18 cellular contexts compared by ENCODE assay signal in genomic region chr9:128242124-128242523, GRCh38. TPM values are rescaled to one million over a fixed set of nuclear protein-coding genes. Genes with fewer than 3 reads are reported as not detected.
DNase-seq lines count a peak whose midpoint lies in the region; ATAC-seq and TF ChIP-seq lines count a peak whose summit lies in the region.
"Had no signal": no experiment of that assay in that cellular context is flagged by ENCODE, and none has a peak within 500 bp of the region (broad histone marks: within the 10 kb centered on the region; RNA-seq: fewer than 3 reads in every experiment).

No MANE protein-coding gene starts in this region.

- no peak for DNase-seq in left ventricle myocardium inferior
- DNase-seq in right cardiac atrium, result no peak
- no peak for DNase-seq in sigmoid colon
- no peak for DNase-seq in uterus
- DNase-seq in GM19238 (ENCODE audit: insufficient read length, low spot score), result no peak
- DNase-seq: DMS79 treated with DMSO at 0.1 percent for 48 hours, KG1, NCI-H1436, NCI-H2029 treated with DMSO at 0.1 percent for 48 hours, NCI-H2171 treated with DMSO at 0.1 percent for 48 hours, NCI-H510A, NCI-H774, RPMI8226 had no signal

- peak overlapping the region; percentile 79 for H3K27ac ChIP-seq in left ventricle myocardium inferior (replicated peaks)
- H3K27ac ChIP-seq in right cardiac atrium (ENCODE audit: low read length), result no peak overlapping the region
- H3K27ac ChIP-seq in gastroesophageal sphincter, result peak overlapping the region in 3 of 4 donors; percentile 72 to 81 (median 73)
- H3K27ac ChIP-seq in sigmoid colon, result peak overlapping the region in 3 of 4 donors; percentile 52 to 78 (median 62)
- H3K27ac ChIP-seq in uterus, result peak overlapping the region; percentile 85
- H3K27ac ChIP-seq: BLaER1 treated with 17β-estradiol and CSF1 and Interleukin-3, amounts not matched to agents 10 nM and 100 nM had no signal

- no peaks in the 10 kb centered on the region for H3K9me3 ChIP-seq in left ventricle myocardium inferior (replicated peaks)
- no peaks in the 10 kb centered on the region for H3K9me3 ChIP-seq in right cardiac atrium (ENCODE audit: control insufficient read depth, low read length)
- no peaks in the 10 kb centered on the region for H3K9me3 ChIP-seq in gastroesophageal sphincter
- no peaks in the 10 kb centered on the region for H3K9me3 ChIP-seq in sigmoid colon
- H3K9me3 ChIP-seq in uterus, result no peaks in the 10 kb centered on the region
- H3K9me3 ChIP-seq: BLaER1 treated with 17β-estradiol and CSF1 and Interleukin-3, amounts not matched to agents 10 nM and 100 nM had no signal

- intact Hi-C loops in left ventricle myocardium inferior (cut with micrococcal nuclease) (no loop called here), right cardiac atrium (cut with DNase I) (no loop called here), sigmoid colon (cut with DNase I) (no loop called here), uterus (cut with DNase I; ENCODE audit: low total_unique reads) (no loop called here)

- H3K36me3 ChIP-seq in left ventricle myocardium inferior (no peaks in the 10 kb centered on the region), gastroesophageal sphincter (no peaks in the 10 kb centered on the region), sigmoid colon (no peaks in the 10 kb centered on the region), uterus (no peaks in the 10 kb centered on the region)
- H3K36me3 ChIP-seq: BLaER1 treated with 17β-estradiol and CSF1 and Interleukin-3, amounts not matched to agents 10 nM and 100 nM had no signal

- ATAC-seq in right cardiac atrium (no peak), gastroesophageal sphincter (no peak), HG02759 (IDR thresholded peaks at IDR 0.05; ENCODE audit: unreplicated experiment) (no peak), GM19395 (IDR thresholded peaks at IDR 0.05; ENCODE audit: unreplicated experiment) (no peak)
- ATAC-seq: HCT116 had no signal

- no peak for TF ChIP-seq EP300 in gastroesophageal sphincter (IDR thresholded peaks at IDR 0.05)
- no peak for TF ChIP-seq EP300 in sigmoid colon (IDR thresholded peaks at IDR 0.05)

- no peak for TF ChIP-seq CTCF in left ventricle myocardium inferior (IDR thresholded peaks at IDR 0.05; ENCODE audit: borderline replicate concordance)
- TF ChIP-seq CTCF in gastroesophageal sphincter (IDR thresholded peaks at IDR 0.05), result no peak
- TF ChIP-seq CTCF in sigmoid colon (IDR thresholded peaks at IDR 0.05), result no peak
- TF ChIP-seq CTCF in uterus (IDR thresholded peaks at IDR 0.05), result no peak

- no peak overlapping the region for H3K4me3 ChIP-seq in left ventricle myocardium inferior
- no peak overlapping the region for H3K4me3 ChIP-seq in right cardiac atrium (ENCODE audit: low read length)
- no peak overlapping the region for H3K4me3 ChIP-seq in gastroesophageal sphincter
- H3K4me3 ChIP-seq in sigmoid colon, result no peak overlapping the region
- H3K4me3 ChIP-seq in uterus, result no peak overlapping the region
- H3K4me3 ChIP-seq: BLaER1 treated with 17β-estradiol and CSF1 and Interleukin-3, amounts not matched to agents 10 nM and 100 nM had no signal

- TF ChIP-seq POLR2A in gastroesophageal sphincter (IDR thresholded peaks at IDR 0.05), result no peak
- no peak for TF ChIP-seq POLR2A in sigmoid colon (IDR thresholded peaks at IDR 0.05)
- no peak for TF ChIP-seq POLR2A in uterus (IDR thresholded peaks at IDR 0.05)

- 86% methylated on average over 4 of the region's 4 CpGs for WGBS in right cardiac atrium
- no CpG with 5 or more reads among the region's 4 CpGs for WGBS in gastroesophageal sphincter (ENCODE audit: low coverage in 1 of 2), 2 donors
- 78 to 85% methylated on average over 4 of the region's 4 CpGs for WGBS in sigmoid colon, 2 donors

- peaks cover 28% of the 10 kb centered on the region for H3K4me1 ChIP-seq in left ventricle myocardium inferior
- peaks cover 7% of the 10 kb centered on the region for H3K4me1 ChIP-seq in right cardiac atrium (ENCODE audit: control insufficient read depth, insufficient read depth, low read length)
- H3K4me1 ChIP-seq in gastroesophageal sphincter, result peaks cover 0 to 21% (median 12%) of the 10 kb centered on the region in 3 donors
- peaks cover 0 to 15% (median 12%) of the 10 kb centered on the region in 4 donors for H3K4me1 ChIP-seq in sigmoid colon
- no peaks in the 10 kb centered on the region for H3K4me1 ChIP-seq in uterus

- H3K27me3 ChIP-seq in left ventricle myocardium inferior (ENCODE audit: low read depth), result no peaks in the 10 kb centered on the region
- H3K27me3 ChIP-seq in right cardiac atrium (ENCODE audit: control insufficient read depth, insufficient read depth), result no peaks in the 10 kb centered on the region
- H3K27me3 ChIP-seq in gastroesophageal sphincter, result peaks cover 16% of the 10 kb centered on the region
- peaks cover 0 to 16% (median 6%) of the 10 kb centered on the region in 3 donors for H3K27me3 ChIP-seq in sigmoid colon
- no peaks in the 10 kb centered on the region for H3K27me3 ChIP-seq in uterus
- H3K27me3 ChIP-seq: BLaER1 treated with 17β-estradiol and CSF1 and Interleukin-3, amounts not matched to agents 10 nM and 100 nM had no signal

RNA-seq across cellular contexts. Expression of gene GOLGA2, which starts 33.7 kb away (rescaled TPM):
- total RNA-seq in left ventricle myocardium inferior (86.9 TPM), right cardiac atrium (100 to 1,000 TPM in 2 of 4 donors, 10 to 100 TPM in 2; 85.6 to 124 (median 101) TPM), gastroesophageal sphincter (100 to 1,000 TPM in 1 of 4 donors, 10 to 100 TPM in 3; 71.1 to 130 (median 83.1) TPM), sigmoid colon (100 to 1,000 TPM in 1 of 4 donors, 10 to 100 TPM in 3; 76.0 to 104 (median 86.5) TPM), uterus (100 to 1,000 TPM in 2 of 4 donors, 10 to 100 TPM in 2; 18.4 to 174 (median 89.9) TPM)
- polyA plus RNA-seq in right cardiac atrium (84.2 TPM), sigmoid colon (10 to 100 TPM; 48.1 to 82.7 (median 50.5) TPM)

RNA-seq across cellular contexts. Expression of gene SWI5, which starts 34.0 kb away (rescaled TPM):
- 16.2 TPM for total RNA-seq in left ventricle myocardium inferior
- 10 to 100 TPM; 18.7 to 22.3 (median 20.5) TPM for total RNA-seq in right cardiac atrium
- 33.7 TPM for polyA plus RNA-seq in right cardiac atrium
- 10 to 100 TPM; 18.2 to 27.5 (median 24.5) TPM for total RNA-seq in gastroesophageal sphincter
- total RNA-seq in sigmoid colon, result 10 to 100 TPM; 18.0 to 35.7 (median 23.4) TPM
- polyA plus RNA-seq in sigmoid colon, result 10 to 100 TPM; 23.4 to 27.3 (median 24.1) TPM
- 10 to 100 TPM; 10.3 to 86.1 (median 19.3) TPM for total RNA-seq in uterus

RNA-seq across cellular contexts. Expression of gene DNM1, which starts 38.9 kb away (rescaled TPM):
- total RNA-seq in left ventricle myocardium inferior (4.9 TPM), right cardiac atrium (1 to 10 TPM; 4.4 to 7.4 (median 5.8) TPM), gastroesophageal sphincter (10 to 100 TPM in 2 of 4 donors, 1 to 10 TPM in 2; 8.6 to 22.3 (median 14.4) TPM), sigmoid colon (10 to 100 TPM in 2 of 4 donors, 1 to 10 TPM in 2; 7.7 to 40.2 (median 12.9) TPM), uterus (10 to 100 TPM in 3 of 4 donors, 1 to 10 TPM in 1; 5.0 to 71.5 (median 31.0) TPM)
- polyA plus RNA-seq in right cardiac atrium (6.0 TPM), sigmoid colon (1 to 10 TPM in 2 of 3 donors, under 1 TPM in 1; 0.46 to 9.3 (median 1.2) TPM)

RNA-seq across cellular contexts. Expression of gene CIZ1, which starts 50.8 kb away (rescaled TPM):
- 74.9 TPM for total RNA-seq in left ventricle myocardium inferior
- total RNA-seq in right cardiac atrium, result 10 to 100 TPM; 75.9 to 81.5 (median 81.0) TPM
- polyA plus RNA-seq in right cardiac atrium, result 39.0 TPM
- total RNA-seq in gastroesophageal sphincter, result 10 to 100 TPM; 41.7 to 83.9 (median 58.1) TPM
- total RNA-seq in sigmoid colon, result 100 to 1,000 TPM in 1 of 4 donors, 10 to 100 TPM in 3; 60.2 to 116 (median 68.5) TPM
- polyA plus RNA-seq in sigmoid colon, result 10 to 100 TPM; 25.7 to 58.3 (median 46.8) TPM
- total RNA-seq in uterus, result 100 to 1,000 TPM in 1 of 4 donors, 10 to 100 TPM in 3; 31.3 to 151 (median 52.6) TPM
